8 cellular contexts compared by ENCODE assay signal in the genomic region with DNA sequence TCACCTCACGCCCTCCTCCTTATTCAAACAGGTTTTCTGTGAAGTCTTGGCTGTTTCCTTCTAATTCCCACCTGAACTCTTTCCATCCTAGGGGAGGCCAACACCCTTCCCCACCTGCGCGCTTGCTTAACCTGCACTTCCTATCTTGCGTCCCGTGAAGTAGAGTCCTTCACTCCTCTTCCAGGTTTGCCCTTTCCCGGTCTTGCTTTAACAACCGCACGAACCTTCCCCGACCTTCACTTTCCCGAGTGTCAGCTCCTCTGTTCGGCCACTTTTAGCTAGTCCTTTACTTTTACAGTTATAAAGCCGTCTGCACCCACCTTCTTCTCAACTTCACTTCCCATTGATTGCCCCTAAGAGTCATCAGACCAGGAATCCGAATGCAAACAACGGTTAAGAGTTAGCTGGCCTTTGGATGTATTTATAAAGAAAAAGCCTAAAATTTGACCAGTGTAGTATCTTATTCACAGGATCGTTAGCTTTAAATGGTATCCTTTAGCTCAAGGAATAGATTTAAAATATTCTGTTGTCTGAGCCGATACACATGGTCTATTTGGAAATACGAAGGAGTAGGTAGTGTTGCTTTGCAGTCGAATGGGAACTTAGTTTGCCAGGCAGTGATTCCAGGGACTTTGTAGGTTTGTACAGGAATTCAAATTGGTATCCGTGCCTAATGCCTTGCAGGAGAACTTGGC. TPM values are rescaled to one million over a fixed set of nuclear protein-coding genes. Genes with fewer than 3 reads are reported as not detected.
DNase-seq lines count a peak whose midpoint lies in the region; ATAC-seq and TF ChIP-seq lines count a peak whose summit lies in the region.

No MANE protein-coding gene starts in this region.

- DNase-seq in Caco-2 (peak in 1 of 2 experiments; percentile 52), KBM-7 (peak; percentile 72), right atrium auricular region (ENCODE audit: low spot score) (no peak), skeletal muscle cell (ENCODE audit: low read depth) (no peak), hepatic stellate cell (ENCODE audit: low spot score) (no peak), DMS153 treated with DMSO at 0.1 percent for 48 hours (lab: John Stamatoyannopoulos, UW; ENCODE audit: unreplicated experiment) (no peak), GM10248 (ENCODE audit: extremely low spot score) (no peak)
- no peak for DNase-seq in activated CD8-positive, alpha-beta T cell treated with anti-CD3 and anti-CD28 coated beads, Interleukin-2, amount 10 ng/mL, durations not matched to agents 7 days and 5 days

- TF ChIP-seq CTCF in Caco-2 (IDR thresholded peaks at IDR 0.05; ENCODE audit: insufficient read depth in 1 of 2, low read depth in 1 of 2, low read length in 1 of 2, severe bottlenecking in 1 of 2, unreplicated experiment in 1 of 2) = no peak
- TF ChIP-seq CTCF in right atrium auricular region (IDR thresholded peaks at IDR 0.05) = no peak
- TF ChIP-seq CTCF in GM10248 (IDR thresholded peaks at IDR 0.05; ENCODE audit: control extremely low read depth, extremely low read depth, low read depth, missing control alignments) = no peak

- H3K27me3 Mint-ChIP-seq in Caco-2 (ENCODE audit: insufficient read depth, unreplicated experiment) = no peaks in the 10 kb centered on the region
- no peaks in the 10 kb centered on the region for H3K27me3 Mint-ChIP-seq in activated CD8-positive, alpha-beta T cell treated with anti-CD3 and anti-CD28 coated beads, Interleukin-2, amount 10 ng/mL, durations not matched to agents 7 days and 5 days (ENCODE audit: low read depth)

- H3K27ac ChIP-seq in right atrium auricular region = peak overlapping the region; percentile 98 to 99

- in situ Hi-C loops in KBM-7 (cut with MboI; ENCODE audit: low pct_unique_long_range_greater_than_20kb, low sequenced_read_pairs) = no loop called here

- no peaks in the 10 kb centered on the region for H3K36me3 ChIP-seq in Caco-2 (ENCODE audit: control insufficient read depth, insufficient read depth, low read length)
- no peaks in the 10 kb centered on the region for H3K36me3 ChIP-seq in right atrium auricular region

- peak overlapping the region; percentile 89 for H3K27ac Mint-ChIP-seq in Caco-2 (ENCODE audit: unreplicated experiment)
- H3K27ac Mint-ChIP-seq in activated CD8-positive, alpha-beta T cell treated with anti-CD3 and anti-CD28 coated beads, Interleukin-2, amount 10 ng/mL, durations not matched to agents 7 days and 5 days = peak overlapping the region; percentile 94

- no peaks in the 10 kb centered on the region for H3K9me3 Mint-ChIP-seq in Caco-2 (ENCODE audit: unreplicated experiment)
- no peaks in the 10 kb centered on the region for H3K9me3 Mint-ChIP-seq in activated CD8-positive, alpha-beta T cell treated with anti-CD3 and anti-CD28 coated beads, Interleukin-2, amount 10 ng/mL, durations not matched to agents 7 days and 5 days (ENCODE audit: insufficient read depth)

- intact Hi-C loops in Caco-2 (cut with micrococcal nuclease; ENCODE audit: unreplicated experiment) = loop anchor here (5.0 kb wide), 2 partner anchors 169 to 171 kb away; no protein-coding TSS in a partner anchor

- ATAC-seq in activated CD8-positive, alpha-beta T cell treated with anti-CD3 and anti-CD28 coated beads, Interleukin-2, amount 10 ng/mL, durations not matched to agents 7 days and 5 days = no peak

- H3K27me3 ChIP-seq in Caco-2 (replicated peaks; ENCODE audit: control insufficient read depth, insufficient read depth, low read length) = no peaks in the 10 kb centered on the region
- no peaks in the 10 kb centered on the region for H3K27me3 ChIP-seq in right atrium auricular region

- H3K9me3 ChIP-seq in Caco-2 = no peaks in the 10 kb centered on the region
- no peaks in the 10 kb centered on the region for H3K9me3 ChIP-seq in right atrium auricular region

- H3K36me3 Mint-ChIP-seq in Caco-2 (ENCODE audit: insufficient read depth, unreplicated experiment) = peaks cover 30% of the 10 kb centered on the region
- peaks cover 32% of the 10 kb centered on the region for H3K36me3 Mint-ChIP-seq in activated CD8-positive, alpha-beta T cell treated with anti-CD3 and anti-CD28 coated beads, Interleukin-2, amount 10 ng/mL, durations not matched to agents 7 days and 5 days (ENCODE audit: low read depth)

- H3K4me3 ChIP-seq in Caco-2 (ENCODE audit: low read depth, low read length) (peak overlapping the region; percentile 57), right atrium auricular region (peak overlapping the region; percentile 79 to 87), skeletal muscle cell (ENCODE audit: low read depth, low read length) (peak overlapping the region; percentile 66)

- H3K4me3 Mint-ChIP-seq in Caco-2 (ENCODE audit: unreplicated experiment) = peak overlapping the region; percentile 95
- peak overlapping the region; percentile 99 for H3K4me3 Mint-ChIP-seq in activated CD8-positive, alpha-beta T cell treated with anti-CD3 and anti-CD28 coated beads, Interleukin-2, amount 10 ng/mL, durations not matched to agents 7 days and 5 days

- peaks cover 24% of the 10 kb centered on the region for H3K4me1 Mint-ChIP-seq in Caco-2 (ENCODE audit: low read depth, unreplicated experiment)
- peaks cover 52% of the 10 kb centered on the region for H3K4me1 Mint-ChIP-seq in activated CD8-positive, alpha-beta T cell treated with anti-CD3 and anti-CD28 coated beads, Interleukin-2, amount 10 ng/mL, durations not matched to agents 7 days and 5 days (ENCODE audit: low read depth)

- no TSS peak for BruUV-seq in Caco-2 (replicated peaks; lab: Mats Ljungman, UMichigan)

- H3K4me1 ChIP-seq in Caco-2 = peaks cover 26% of the 10 kb centered on the region
- peaks cover 3 to 41% of the 10 kb centered on the region in 2 donors for H3K4me1 ChIP-seq in right atrium auricular region

- POLR2A ChIA-PET in Caco-2 (lab: Charles Lee) (interaction anchor here (0.7 to 1.1 kb wide), 2 partner anchors 67 to 216 kb away, joined by 6 to 8 read pairs; no protein-coding TSS in a partner anchor), GM10248 (lab: Yijun Ruan, JAX) (interaction anchor here (0.8 to 1.1 kb wide), 2 partner anchors 322 to 348 kb away, joined by 3 to 5 read pairs; partner anchors contain the start of gene ATF3)
- POLR2A ChIA-PET in activated CD8-positive, alpha-beta T cell treated with anti-CD3 and anti-CD28 coated beads, Interleukin-2, amount 10 ng/mL, durations not matched to agents 7 days and 5 days (lab: Charles Lee) = interaction anchor here (0.5 to 2.4 kb wide), 19 partner anchors 13 to 591 kb away, joined by 3 to 24 read pairs (median 4); partner anchors contain the start of genes DTL, INTS7, NENF and PACC1

- CTCF ChIA-PET in Caco-2 (lab: Charles Lee) = interaction anchor here (0.5 to 1.2 kb wide), 4 partner anchors 67 to 251 kb away, joined by 3 to 8 read pairs (median 3); partner anchors contain the start of genes DTL and INTS7
- CTCF ChIA-PET in activated CD8-positive, alpha-beta T cell treated with anti-CD3 and anti-CD28 coated beads, Interleukin-2, amount 10 ng/mL, durations not matched to agents 7 days and 5 days (lab: Charles Lee) = interaction anchor here (0.5 to 3.7 kb wide), 17 partner anchors 25 to 605 kb away, joined by 3 to 28 read pairs (median 5); partner anchors contain the start of genes DTL and INTS7
- CTCF ChIA-PET in GM10248 (lab: Yijun Ruan, JAX) = interaction anchor here (0.9 to 3.0 kb wide), 15 partner anchors 8 to 606 kb away, joined by 3 to 18 read pairs (median 3); partner anchors contain the start of genes DTL and INTS7

RNA-seq across cellular contexts. Expression of gene PPP2R5A, which starts 1.4 kb away (rescaled TPM):
- 47.6 and 49.4 TPM in 2 replicates for total RNA-seq in Caco-2 (2022)
- 10 to 100 TPM; 66.7 to 72.3 TPM for total RNA-seq in activated CD8-positive, alpha-beta T cell treated with anti-CD3 and anti-CD28 coated beads, Interleukin-2, amount 10 ng/mL, durations not matched to agents 7 days and 5 days
- total RNA-seq in right atrium auricular region = 10 to 100 TPM; 48.8 to 81.5 TPM
